19 cellular contexts compared by ENCODE assay signal in genomic region chr3:52792413-52792812, GRCh38. TPM values are rescaled to one million over a fixed set of nuclear protein-coding genes. Genes with fewer than 3 reads are reported as not detected.
DNase-seq lines count a peak whose midpoint lies in the region; ATAC-seq, FAIRE-seq and TF ChIP-seq lines count a peak whose summit lies in the region.
"Had no signal": no experiment of that assay in that cellular context is flagged by ENCODE, and none has a peak within 500 bp of the region (broad histone marks: within the 10 kb centered on the region; RNA-seq: fewer than 3 reads in every experiment).

No MANE protein-coding gene starts in this region.

- H3K27ac ChIP-seq in GM23338 (ENCODE audit: low read depth) (no peak overlapping the region), mesendoderm (ENCODE audit: low read depth, low read length) (no peak overlapping the region)

- FAIRE-seq in GM12891 (lab: Jason Lieb, UNC) = no peak

- H3K79me2 ChIP-seq in GM23338 (replicated peaks; ENCODE audit: insufficient read depth) (no peaks in the 10 kb centered on the region), mesendoderm (ENCODE audit: control insufficient read depth, insufficient read depth, low read length) (no peaks in the 10 kb centered on the region)

- no peak overlapping the region for H3K9ac ChIP-seq in mesendoderm (ENCODE audit: low read length)

- H4K20me1 ChIP-seq in GM23338 (replicated peaks; ENCODE audit: insufficient read depth) = no peaks in the 10 kb centered on the region

- H3K4me2 ChIP-seq in GM23338 (no peak overlapping the region), mesendoderm (ENCODE audit: low read length) (no peak overlapping the region)

- WGBS in mesendoderm (ENCODE audit: extremely low coverage, insufficient coverage, low lambda C conversion rate) = no CpG with 5 or more reads among the region's 7 CpGs

- H3K36me3 ChIP-seq in GM23338 (ENCODE audit: insufficient read depth) (no peaks in the 10 kb centered on the region), mesendoderm (ENCODE audit: control insufficient read depth, insufficient read depth, low read length) (no peaks in the 10 kb centered on the region)
- H3K36me3 ChIP-seq: BE2C had no signal

- in situ Hi-C loops in astrocyte of the cerebellum (cut with HindIII; ENCODE audit: low sequenced_read_pairs) = no loop called here

- no peak overlapping the region for H4K8ac ChIP-seq in mesendoderm (ENCODE audit: low read depth, low read length)

- H3K23ac ChIP-seq in mesendoderm (ENCODE audit: low read length) = no peak overlapping the region

- H3K4ac ChIP-seq in mesendoderm (ENCODE audit: low read depth, low read length) = no peak overlapping the region

- H3K4me3 Mint-ChIP-seq in GM23338 = no peak overlapping the region
- H3K4me3 Mint-ChIP-seq: activated naive CD4-positive, alpha-beta T cell treated with anti-CD3 and anti-CD28 coated beads, Interleukin-2, amount 10 ng/mL, durations not matched to agents 7 days and 5 days had no signal

- H3K56ac ChIP-seq in mesendoderm (ENCODE audit: low read length) = no peak overlapping the region

- H2AFZ ChIP-seq in GM23338 = peak overlapping the region; percentile 78; the same call in 1 of the 2 replicates

- H3K4me1 Mint-ChIP-seq in GM23338 = no peaks in the 10 kb centered on the region; the same call in 2 of the 3 replicates
- H3K4me1 Mint-ChIP-seq: activated naive CD4-positive, alpha-beta T cell treated with anti-CD3 and anti-CD28 coated beads, Interleukin-2, amount 10 ng/mL, durations not matched to agents 7 days and 5 days had no signal

- H2BK120ac ChIP-seq in mesendoderm (ENCODE audit: low read depth, low read length) = no peak overlapping the region

- H2BK5ac ChIP-seq in mesendoderm (ENCODE audit: low read length) = no peak overlapping the region

- peaks cover 21% of the 10 kb centered on the region for H3K27me3 Mint-ChIP-seq in GM23338 (ENCODE audit: insufficient read depth, low read depth, poor library complexity)

- TF ChIP-seq CTCF in GM23338 (conservative IDR thresholded peaks at IDR 0.05; ENCODE audit: low read depth in 2 of 2) = peak; percentile 56 to 65
- TF ChIP-seq CTCF in astrocyte of the cerebellum (IDR thresholded peaks at IDR 0.05; ENCODE audit: low read depth, low read length, missing control alignments) = peak; percentile 46

- DNase-seq in GM23338 (ENCODE audit: low spot score) = peak; percentile 71
- DNase-seq in astrocyte of the cerebellum (ENCODE audit: low read depth) = no peak
- DNase-seq in mesendoderm = peak; percentile 19
- DNase-seq in GM12891 (ENCODE audit: insufficient read length, low spot score) = no peak
- DNase-seq in activated CD8-positive, alpha-beta memory T cell treated with anti-CD3 and anti-CD28 coated beads, Interleukin-2, amount 50 U/mL, for 4 hours = no peak
- DNase-seq in DMS79 (lab: John Stamatoyannopoulos, UW) = no peak
- DNase-seq: activated CD4-positive, alpha-beta T cell treated with anti-CD3 and anti-CD28 coated beads for 4 hours; activated naive CD4-positive, alpha-beta T cell treated with anti-CD3 and anti-CD28 coated beads, Interleukin-2, amount 10 ng/mL, durations not matched to agents 7 days and 5 days; BE2C; dermis blood vessel endothelial cell; DMS 273 treated with DMSO at 0.1 percent for 48 hours; Kasumi-1; midbrain; NCI-H1436 treated with DMSO at 0.1 percent for 48 hours; NCI-H345; right cardiac atrium; stimulated activated CD4-positive, alpha-beta T cell treated with anti-CD3 and anti-CD28 coated beads, Interleukin-1b, Interleukin-23, amount 100 ng/mL, for 48 hours had no signal

- H3K27me3 ChIP-seq in GM23338 (ENCODE audit: insufficient read depth) (no peaks in the 10 kb centered on the region), mesendoderm (ENCODE audit: insufficient read depth, low read length, poor library complexity) (no peaks in the 10 kb centered on the region)
- H3K27me3 ChIP-seq: BE2C had no signal

- no peak overlapping the region for H2AK5ac ChIP-seq in mesendoderm (ENCODE audit: low read length)

- no peak overlapping the region for H4K5ac ChIP-seq in mesendoderm (ENCODE audit: low read length)

- H3K4me3 ChIP-seq in GM23338 (no peak overlapping the region), astrocyte of the cerebellum (ENCODE audit: low read depth, low read length) (no peak overlapping the region), mesendoderm (ENCODE audit: low read length) (no peak overlapping the region)

- no peaks in the 10 kb centered on the region for H3F3A ChIP-seq in GM23338 (replicated peaks; ENCODE audit: low read depth)

- no peaks in the 10 kb centered on the region for H3K9me2 ChIP-seq in GM23338 (ENCODE audit: insufficient read depth)

- H3K4me1 ChIP-seq in GM23338 (ENCODE audit: insufficient read depth) (no peaks in the 10 kb centered on the region), mesendoderm (ENCODE audit: control insufficient read depth, low read depth, low read length) (no peaks in the 10 kb centered on the region)
- H3K4me1 ChIP-seq: BE2C had no signal

- H3K18ac ChIP-seq in mesendoderm (ENCODE audit: low read length) = no peak overlapping the region

- ATAC-seq in GM23338 = peak; percentile 91
- ATAC-seq: esophagus mucosa, right cardiac atrium had no signal

- no peaks in the 10 kb centered on the region; the same call in 2 of the 3 replicates for H3K36me3 Mint-ChIP-seq in GM23338 (ENCODE audit: low read depth)
- H3K36me3 Mint-ChIP-seq: activated naive CD4-positive, alpha-beta T cell treated with anti-CD3 and anti-CD28 coated beads, Interleukin-2, amount 10 ng/mL, durations not matched to agents 7 days and 5 days had no signal

- no peaks in the 10 kb centered on the region for H3K79me1 ChIP-seq in mesendoderm (ENCODE audit: low read length)

- no peaks in the 10 kb centered on the region for H3K9me3 Mint-ChIP-seq in GM23338
- H3K9me3 Mint-ChIP-seq: activated naive CD4-positive, alpha-beta T cell treated with anti-CD3 and anti-CD28 coated beads, Interleukin-2, amount 10 ng/mL, durations not matched to agents 7 days and 5 days had no signal

- no peak overlapping the region for H3K27ac Mint-ChIP-seq in GM23338
- H3K27ac Mint-ChIP-seq: activated naive CD4-positive, alpha-beta T cell treated with anti-CD3 and anti-CD28 coated beads, Interleukin-2, amount 10 ng/mL, durations not matched to agents 7 days and 5 days had no signal

- H2BK15ac ChIP-seq in mesendoderm (replicated peaks; ENCODE audit: low read depth) = no peak overlapping the region

- TF ChIP-seq POLR2A in GM12891 (IDR thresholded peaks at IDR 0.05; ENCODE audit: low read depth, low read length) = no peak

TF ChIP-seq in GM23338, 12 proteins besides CTCF, POLR2A, EP300 and RAD21 (continues in another document):
- no peak for TF ChIP-seq ZNF331 (CRISPR knock-in tag; IDR thresholded peaks at IDR 0.05; ENCODE audit: low read depth)

TF ChIP-seq in GM12891, 5 proteins besides CTCF, POLR2A, EP300 and RAD21:
- no peak for TF ChIP-seq SPI1 (IDR thresholded peaks at IDR 0.05; ENCODE audit: low read depth, low read length)
- no peak for TF ChIP-seq PAX5 (IDR thresholded peaks at IDR 0.05; ENCODE audit: insufficient read depth, low read length, severe bottlenecking)
- no peak for TF ChIP-seq POLR2AphosphoS5 (IDR thresholded peaks at IDR 0.05; ENCODE audit: low read depth, low read length)
- no peak for TF ChIP-seq TAF1 (IDR thresholded peaks at IDR 0.05; ENCODE audit: low read depth, low read length)
- TF ChIP-seq POU2F2 (IDR thresholded peaks at IDR 0.05; ENCODE audit: low read depth, low read length) = no peak
TF ChIP-seq in GM12891: peak in this region for 0.

RNA-seq across cellular contexts. Expression of gene ITIH3, which starts 2.2 kb away (rescaled TPM):
- 0.31 TPM in 1 of 2 replicates, not detected in the other for total RNA-seq in GM23338 (2014; rRNA removed; shearing (Covaris generic))
- polyA plus RNA-seq in GM23338 (2016; fragmentation: Nextera tagmentation; extraction: Ambion mirVana) = not detected in 2 replicates
- polyA plus RNA-seq in mesendoderm (2013, experiment 1 of 2) = not detected
- polyA plus RNA-seq in mesendoderm (2013, experiment 2 of 2) = 0.01 TPM
- polyA plus RNA-seq in GM12891 (2012; ENCODE audit: low read depth, missing spikeins) = 0.44 TPM

RNA-seq across cellular contexts. Expression of gene ITIH1, which starts 15.0 kb away (rescaled TPM):
- total RNA-seq in GM23338 (2014; rRNA removed; shearing (Covaris generic)) = not detected in 2 replicates
- polyA plus RNA-seq in GM23338 (2016; fragmentation: Nextera tagmentation; extraction: Ambion mirVana) = not detected in 2 replicates
- not detected for polyA plus RNA-seq in mesendoderm (2013, experiment 1 of 2)
- polyA plus RNA-seq in mesendoderm (2013, experiment 2 of 2) = not detected
- 0.94 TPM for polyA plus RNA-seq in GM12891 (2012; ENCODE audit: low read depth, missing spikeins)
- total RNA-seq: dermis blood vessel endothelial cell, right cardiac atrium, SK-MEL-5 had no signal

RNA-seq across cellular contexts. Expression of gene NEK4, which starts 21.7 kb away (rescaled TPM):
- total RNA-seq in GM23338 (2014; rRNA removed; shearing (Covaris generic)) = 26.1 and 42.7 TPM in 2 replicates
- 8.6 and 9.0 TPM in 2 replicates for polyA plus RNA-seq in GM23338 (2016; fragmentation: Nextera tagmentation; extraction: Ambion mirVana)
- polyA plus RNA-seq in mesendoderm (2013, experiment 1 of 2) = 17.8 TPM
- polyA plus RNA-seq in mesendoderm (2013, experiment 2 of 2) = 18.5 TPM
- 5.1 TPM for polyA plus RNA-seq in GM12891 (2012; ENCODE audit: low read depth, missing spikeins)

RNA-seq across cellular contexts. Expression of gene ITIH4, which starts 38.1 kb away (rescaled TPM):
- 1.4 and 6.4 TPM in 2 replicates for total RNA-seq in GM23338 (2014; rRNA removed; shearing (Covaris generic))
- polyA plus RNA-seq in GM23338 (2016; fragmentation: Nextera tagmentation; extraction: Ambion mirVana) = 0.82 and 0.89 TPM in 2 replicates
- polyA plus RNA-seq in mesendoderm (2013, experiment 1 of 2) = 0.87 TPM
- 0.91 TPM for polyA plus RNA-seq in mesendoderm (2013, experiment 2 of 2)
- 1.6 TPM for polyA plus RNA-seq in GM12891 (2012; ENCODE audit: low read depth, missing spikeins)
- total RNA-seq: SK-MEL-5 had no signal

RNA-seq across cellular contexts. Expression of gene MUSTN1, which starts 42.4 kb away (rescaled TPM):
- 1.4 TPM in 1 of 2 replicates, not detected in the other for total RNA-seq in GM23338 (2014; rRNA removed; shearing (Covaris generic))
- 0.40 and 1.2 TPM in 2 replicates for polyA plus RNA-seq in GM23338 (2016; fragmentation: Nextera tagmentation; extraction: Ambion mirVana)
- polyA plus RNA-seq in mesendoderm (2013, experiment 1 of 2) = 2.3 TPM
- 1.4 TPM for polyA plus RNA-seq in mesendoderm (2013, experiment 2 of 2)
- 1.4 TPM for polyA plus RNA-seq in GM12891 (2012; ENCODE audit: low read depth, missing spikeins)
- total RNA-seq: dermis blood vessel endothelial cell, SK-MEL-5 had no signal

Comparison
In these comparisons a context has a peak if more than half of its experiments do, and no peak if none do; other contexts are left out.
1. DNase-seq: peak in GM23338 (single experiment) and mesendoderm (single experiment); none in astrocyte of the cerebellum (single experiment), GM12891 (single experiment), activated CD8-positive, alpha-beta memory T cell treated with anti-CD3 and anti-CD28 coated beads, Interleukin-2, amount 50 U/mL, for 4 hours (single experiment) and DMS79 (single experiment).